Comparison of ENCODE assay signal across 9 cellular contexts in genomic region chr1:226625832-226626576, GRCh38.
A peak's percentile ranks its signal among the peaks of the same experiment; 100 is the strongest.
DNase-seq lines count a peak whose midpoint lies in the region; ATAC-seq and TF ChIP-seq lines count a peak whose summit lies in the region.
"Had no signal": no experiment of that assay in that cellular context is flagged by ENCODE, and none has a peak within 500 bp of the region (broad histone marks: within the 10 kb centered on the region; RNA-seq: fewer than 3 reads in every experiment).

No MANE protein-coding gene starts in this region.

- 78 to 81% methylated on average over 4 to 10 of the region's 10 CpGs for WGBS in gastroesophageal sphincter (ENCODE audit: low coverage in 1 of 2), 2 donors
- 77 to 78% methylated on average over 10 of the region's 10 CpGs for WGBS in aorta, 2 donors

- H3K27ac ChIP-seq in right atrium auricular region (no peak overlapping the region), gastroesophageal sphincter (peak overlapping the region in 2 of 4 donors; percentile 67 to 84), aorta (ENCODE audit: low read depth in 1 of 2, low read length in 2 of 2) (no peak overlapping the region)

- no peak for TF ChIP-seq POLR2A in gastroesophageal sphincter (IDR thresholded peaks at IDR 0.05)

- H3K4me1 ChIP-seq in right atrium auricular region (peaks cover 0 to 9% of the 10 kb centered on the region in 2 donors), gastroesophageal sphincter (peaks cover 0 to 34% (median 4%) of the 10 kb centered on the region in 3 donors), aorta (ENCODE audit: control insufficient read depth in 1 of 2, insufficient read depth in 2 of 2, low read length in 2 of 2) (no peaks in the 10 kb centered on the region)

- no peaks in the 10 kb centered on the region for H3K36me3 ChIP-seq in right atrium auricular region
- H3K36me3 ChIP-seq in gastroesophageal sphincter, result peaks cover 0 to 11% of the 10 kb centered on the region in 2 donors
- H3K36me3 ChIP-seq in aorta (ENCODE audit: control insufficient read depth in 1 of 2, insufficient read depth in 2 of 2, low read length in 1 of 2), result no peaks in the 10 kb centered on the region

- intact Hi-C loops in Right ventricle myocardium inferior (cut with DNase I), result loop anchor here (2.0 kb wide), 1 partner anchor 203 kb away; no protein-coding TSS in a partner anchor
- intact Hi-C loops in aorta (cut with DNase I), result loop anchor here in 1 of 2 donors (2.0 kb wide), 1 partner anchor 203 kb away; no protein-coding TSS in a partner anchor

- no peak overlapping the region for H3K4me3 ChIP-seq in right atrium auricular region
- H3K4me3 ChIP-seq in gastroesophageal sphincter, result no peak overlapping the region
- H3K4me3 ChIP-seq in aorta (ENCODE audit: low read length in 2 of 2), result no peak overlapping the region
- H3K4me3 ChIP-seq: testis had no signal

- H3K9me3 ChIP-seq in right atrium auricular region (peaks cover 0 to 6% of the 10 kb centered on the region in 2 donors), gastroesophageal sphincter (peaks cover 0 to 5% (median 0%) of the 10 kb centered on the region in 3 donors), aorta (ENCODE audit: control insufficient read depth, low read length) (peaks cover 2% of the 10 kb centered on the region)
- H3K9me3 ChIP-seq: testis had no signal

- DNase-seq in Right ventricle myocardium inferior (ENCODE audit: missing footprints) (peak; percentile 52), right atrium auricular region (ENCODE audit: low spot score) (no peak), aorta (peak; percentile 38 to 55), NCI-H146 treated with DMSO at 0.1 percent for 48 hours (lab: John Stamatoyannopoulos, UW; ENCODE audit: unreplicated experiment) (no peak), GM10266 (ENCODE audit: extremely low spot score) (no peak), anterior cingulate cortex (lab: John Stamatoyannopoulos, UW) (no peak)

- H3K27me3 ChIP-seq in right atrium auricular region (no peaks in the 10 kb centered on the region), gastroesophageal sphincter (no peaks in the 10 kb centered on the region), aorta (ENCODE audit: control insufficient read depth in 1 of 2, insufficient read depth in 2 of 2, low read length in 1 of 2) (no peaks in the 10 kb centered on the region)
- H3K27me3 ChIP-seq: testis had no signal

- no peak for TF ChIP-seq CTCF in right atrium auricular region (IDR thresholded peaks at IDR 0.05)
- no peak for TF ChIP-seq CTCF in gastroesophageal sphincter (IDR thresholded peaks at IDR 0.05)
- no peak for TF ChIP-seq CTCF in GM10266 (IDR thresholded peaks at IDR 0.05; ENCODE audit: control insufficient read depth, insufficient read depth, low read depth, missing control alignments)

- ATAC-seq in Right ventricle myocardium inferior (peak; percentile 19), HG03520 (IDR thresholded peaks at IDR 0.05; ENCODE audit: unreplicated experiment) (peak; percentile 11), gastroesophageal sphincter (peak; percentile 26), aorta (ENCODE audit: low FRiP score) (peak; percentile 20)

- no peak for TF ChIP-seq EP300 in gastroesophageal sphincter (IDR thresholded peaks at IDR 0.05)

Comparison
In these comparisons a context has a peak if more than half of its experiments do, and no peak if none do; other contexts are left out.
1. DNase-seq: peak in Right ventricle myocardium inferior (single experiment) and aorta (2 of 2); none in right atrium auricular region (single experiment), NCI-H146 treated with DMSO at 0.1 percent for 48 hours (single experiment), GM10266 (single experiment) and anterior cingulate cortex (0 of 58).
2. Peak in every context shown above with its lines, with median percentiles within 50 percentile points of each other: ATAC-seq.